In genomic region chr3:133977568-133977967, GRCh38 we compare ENCODE assay signal across 22 cellular contexts. TPM values are rescaled to one million over a fixed set of nuclear protein-coding genes. Genes with fewer than 3 reads are reported as not detected.
DNase-seq lines count a peak whose midpoint lies in the region; ATAC-seq, FAIRE-seq and TF ChIP-seq lines count a peak whose summit lies in the region.
"Had no signal": no experiment of that assay in that cellular context is flagged by ENCODE, and none has a peak within 500 bp of the region (broad histone marks: within the 10 kb centered on the region; RNA-seq: fewer than 3 reads in every experiment).

No MANE protein-coding gene starts in this region.

- 50% methylated on average over 4 of the region's 4 CpGs for WGBS in liver
- 8% methylated on average over 4 of the region's 4 CpGs for WGBS in HepG2 (ENCODE audit: low lambda C conversion rate)
- WGBS in gastroesophageal sphincter (ENCODE audit: low coverage in 1 of 2), 2 donors: 69 to 76% methylated on average over 4 of the region's 4 CpGs
- WGBS in aorta, 2 donors: 60 to 69% methylated on average over 4 of the region's 4 CpGs

- no peak overlapping the region for H3K4me2 ChIP-seq in HepG2 (ENCODE audit: low read depth, low read length)
- H3K4me2 ChIP-seq: A549, BLaER1, GM23338 had no signal

- H3K9me3 ChIP-seq in liver (ENCODE audit: control insufficient read depth in 4 of 4, low read length in 3 of 4) (no peaks in the 10 kb centered on the region), HepG2 (ENCODE audit: low read length) (no peaks in the 10 kb centered on the region), gastroesophageal sphincter (no peaks in the 10 kb centered on the region), aorta (ENCODE audit: control insufficient read depth, low read length) (no peaks in the 10 kb centered on the region)
- H3K9me3 ChIP-seq: A549, BLaER1, Peyer's patch had no signal

- H3K27ac Mint-ChIP-seq in stimulated activated memory B cell treated with anti-CD40 and anti-IgM and Interleukin-4, amounts not matched to agents 10 μg/mL and 1 μg/mL and 100 μg/mL, for 72 hours: no peak overlapping the region
- H3K27ac Mint-ChIP-seq: CD4-positive, alpha-beta memory T cell; GM23338 had no signal

- no peaks in the 10 kb centered on the region for H3K79me2 ChIP-seq in HepG2 (ENCODE audit: insufficient read depth, low read length)

- no peak overlapping the region for H3K9ac ChIP-seq in liver (ENCODE audit: low read depth in 1 of 2, low read length in 2 of 2)
- no peak overlapping the region for H3K9ac ChIP-seq in HepG2 (ENCODE audit: insufficient read depth, low read depth, low read length)
- H3K9ac ChIP-seq: BLaER1 had no signal

- no peak overlapping the region for H3K27ac ChIP-seq in liver (ENCODE audit: low read depth in 1 of 2, low read length in 2 of 2)
- H3K27ac ChIP-seq in HepG2 (ENCODE audit: extremely low read length, insufficient read depth, low read length): no peak overlapping the region
- H3K27ac ChIP-seq in gastroesophageal sphincter: no peak overlapping the region
- H3K27ac ChIP-seq in aorta (ENCODE audit: low read depth in 1 of 2, low read length in 2 of 2): no peak overlapping the region
- H3K27ac ChIP-seq: A549, BLaER1 had no signal

- H3K4me3 ChIP-seq in liver (ENCODE audit: low read depth in 1 of 3, low read length in 3 of 3) (no peak overlapping the region), HepG2 (replicated peaks in 1 of 3; ENCODE audit: insufficient read depth in 1 of 3, low read depth in 2 of 3, low read length in 3 of 3) (no peak overlapping the region), gastroesophageal sphincter (no peak overlapping the region), aorta (ENCODE audit: low read length in 2 of 2) (no peak overlapping the region)
- H3K4me3 ChIP-seq: A549, BLaER1, GM23338, K562, Peyer's patch had no signal

- no peak for FAIRE-seq in HepG2 (lab: Jason Lieb, UNC)
- FAIRE-seq: A549, GM19239, K562 had no signal

- DNase-seq in HepG2 (ENCODE audit: low spot score) (no peak), lung microvascular endothelial cell (ENCODE audit: low read depth in 2 of 2) (peak; percentile 72 to 94), aorta (peak in 1 of 2 donors; percentile 12), SIG-M5 treated with dmso at 0.1 percent for 504 hours (lab: John Stamatoyannopoulos, UW; ENCODE audit: unreplicated experiment) (no peak)
- DNase-seq: Calu3; CD4-positive, alpha-beta memory T cell; GF-D8; NCI-H1092 treated with DMSO at 0.1 percent for 48 hours; NCI-H146; NCI-H2029 treated with DMSO at 0.1 percent for 48 hours; NCI-H446 treated with DMSO at 0.1 percent for 48 hours; Peyer's patch had no signal

- CTCF ChIA-PET in HepG2 (lab: Yijun Ruan, JAX; ENCODE audit: low intra/inter-chr PET ratio, low total read pairs): no interaction called here

- no peak for TF ChIP-seq POLR2A in HepG2 (IDR thresholded peaks at IDR 0.05; ENCODE audit: insufficient read depth in 1 of 2, low read depth in 2 of 2, low read length in 2 of 2)
- TF ChIP-seq POLR2A in gastroesophageal sphincter (IDR thresholded peaks at IDR 0.05): no peak

- ATAC-seq in HepG2: no peak
- peak; percentile 38 for ATAC-seq in gastroesophageal sphincter
- ATAC-seq in aorta (ENCODE audit: low FRiP score): peak; percentile 3
- ATAC-seq in HG03139 (IDR thresholded peaks at IDR 0.05; ENCODE audit: unreplicated experiment): no peak
- no peak for ATAC-seq in stimulated activated memory B cell treated with anti-CD40 and anti-IgM and Interleukin-4, amounts not matched to agents 10 μg/mL and 1 μg/mL and 100 μg/mL, for 72 hours
- ATAC-seq: A549, GM23338, HCT116, K562 had no signal

- TF ChIP-seq CTCF in liver (IDR thresholded peaks at IDR 0.05; ENCODE audit: low read depth, low read length, missing input control) (no peak), HepG2 (CRISPR knock-in tag; IDR thresholded peaks at IDR 0.05) (no peak), gastroesophageal sphincter (IDR thresholded peaks at IDR 0.05) (no peak)

- no peaks in the 10 kb centered on the region for H3K9me3 Mint-ChIP-seq in stimulated activated memory B cell treated with anti-CD40 and anti-IgM and Interleukin-4, amounts not matched to agents 10 μg/mL and 1 μg/mL and 100 μg/mL, for 72 hours

- H3K36me3 ChIP-seq in liver (ENCODE audit: control insufficient read depth in 4 of 4, insufficient read depth in 3 of 4, low read depth in 1 of 4, low read length in 3 of 4) (no peaks in the 10 kb centered on the region), HepG2 (replicated peaks in 1 of 2; ENCODE audit: control insufficient read depth in 1 of 2, insufficient read depth in 2 of 2, low read length in 2 of 2) (no peaks in the 10 kb centered on the region), gastroesophageal sphincter (peaks cover 0 to 11% of the 10 kb centered on the region in 2 donors), aorta (ENCODE audit: control insufficient read depth in 1 of 2, insufficient read depth in 2 of 2, low read length in 1 of 2) (no peaks in the 10 kb centered on the region)
- H3K36me3 ChIP-seq: BLaER1, Peyer's patch had no signal

- no peaks in the 10 kb centered on the region for H4K20me1 ChIP-seq in HepG2 (ENCODE audit: insufficient read depth, low read length)
- H4K20me1 ChIP-seq: BLaER1 had no signal

- no TSS peak for BruUV-seq in HepG2 (replicated peaks; lab: Mats Ljungman, UMichigan)

- no peak overlapping the region for H3K4me3 Mint-ChIP-seq in stimulated activated memory B cell treated with anti-CD40 and anti-IgM and Interleukin-4, amounts not matched to agents 10 μg/mL and 1 μg/mL and 100 μg/mL, for 72 hours
- H3K4me3 Mint-ChIP-seq: CD4-positive, alpha-beta memory T cell; GM23338 had no signal

- POLR2A ChIA-PET in HepG2 (lab: Yijun Ruan, JAX): no interaction called here

- intact Hi-C loops in HepG2 (cut with micrococcal nuclease; ENCODE audit: unreplicated experiment) (no loop called here), aorta (cut with DNase I) (no loop called here)

- H3K27me3 ChIP-seq in liver (ENCODE audit: control insufficient read depth in 4 of 4, insufficient read depth in 4 of 4, low read length in 3 of 4): no peaks in the 10 kb centered on the region
- peaks cover 0 to 15% of the 10 kb centered on the region in 2 experiments; a peak in 3 of 5 replicates for H3K27me3 ChIP-seq in HepG2 (ENCODE audit: control insufficient read depth in 1 of 2, insufficient read depth in 2 of 2, low read length in 2 of 2)
- no peaks in the 10 kb centered on the region for H3K27me3 ChIP-seq in gastroesophageal sphincter
- H3K27me3 ChIP-seq in aorta (ENCODE audit: control insufficient read depth in 1 of 2, insufficient read depth in 2 of 2, low read length in 1 of 2): no peaks in the 10 kb centered on the region
- H3K27me3 ChIP-seq: BLaER1, Peyer's patch had no signal

- H3K4me1 ChIP-seq in liver (ENCODE audit: control insufficient read depth in 4 of 4, insufficient read depth in 4 of 4, low read length in 3 of 4): peaks cover 0 to 8% (median 3%) of the 10 kb centered on the region in 4 donors
- H3K4me1 ChIP-seq in HepG2 (ENCODE audit: insufficient read depth, low read length): no peaks in the 10 kb centered on the region
- H3K4me1 ChIP-seq in gastroesophageal sphincter: no peaks in the 10 kb centered on the region
- H3K4me1 ChIP-seq in aorta (ENCODE audit: control insufficient read depth in 1 of 2, insufficient read depth in 2 of 2, low read length in 2 of 2): no peaks in the 10 kb centered on the region
- H3K4me1 ChIP-seq: A549, Peyer's patch had no signal

- TF ChIP-seq EP300 in HepG2 (IDR thresholded peaks at IDR 0.05; ENCODE audit: low read depth in 2 of 2, low read length in 2 of 2) (no peak), HepG2 (CRISPR knock-in tag; IDR thresholded peaks at IDR 0.05; ENCODE audit: borderline replicate concordance) (no peak), gastroesophageal sphincter (IDR thresholded peaks at IDR 0.05) (no peak)

- H2AFZ ChIP-seq in HepG2 (ENCODE audit: low read length): no peak overlapping the region
- H2AFZ ChIP-seq: GM23338 had no signal

- no peaks in the 10 kb centered on the region for H3K4me1 Mint-ChIP-seq in stimulated activated memory B cell treated with anti-CD40 and anti-IgM and Interleukin-4, amounts not matched to agents 10 μg/mL and 1 μg/mL and 100 μg/mL, for 72 hours
- H3K4me1 Mint-ChIP-seq: CD4-positive, alpha-beta memory T cell had no signal

- H3K27me3 Mint-ChIP-seq in stimulated activated memory B cell treated with anti-CD40 and anti-IgM and Interleukin-4, amounts not matched to agents 10 μg/mL and 1 μg/mL and 100 μg/mL, for 72 hours: peaks cover 27% of the 10 kb centered on the region

- H3K36me3 Mint-ChIP-seq in stimulated activated memory B cell treated with anti-CD40 and anti-IgM and Interleukin-4, amounts not matched to agents 10 μg/mL and 1 μg/mL and 100 μg/mL, for 72 hours: no peaks in the 10 kb centered on the region
- H3K36me3 Mint-ChIP-seq: CD4-positive, alpha-beta memory T cell had no signal

- in situ Hi-C loops in HepG2 (cut with HindIII; ENCODE audit: extremely low pct_ligation_motif_present, low pct_unique_long_range_greater_than_20kb): no loop called here

- TF ChIP-seq RAD21 in liver (IDR thresholded peaks at IDR 0.05) (no peak), HepG2 (CRISPR knock-in tag; IDR thresholded peaks at IDR 0.05) (no peak)

RNA-seq across cellular contexts. Expression of gene SLCO2A1, which starts 52.2 kb away (rescaled TPM):
- total RNA-seq in liver (1 to 10 TPM in 1 of 2 donors, under 1 TPM in 1; 0.56 to 2.6 TPM), HepG2 (2016; rRNA removed; fragmentation: Illumina TruSeq; extraction: Trizol) (not detected in 2 replicates), gastroesophageal sphincter (10 to 100 TPM in 3 of 4 donors, 1 to 10 TPM in 1; 7.8 to 12.0 (median 11.1) TPM), lung microvascular endothelial cell (2.4 and 7.9 TPM in 2 replicates), aorta (100 to 1,000 TPM in 1 of 2 donors, 10 to 100 TPM in 1; 96.8 to 101 TPM)
- polyA plus RNA-seq in liver (1 to 10 TPM; 1.8 to 3.1 TPM), HepG2 (2011; rRNA removed) (0.04 and 0.14 TPM in 2 replicates), aorta (1 to 10 TPM in 1 of 2 donors, under 1 TPM in 1; 0.25 to 2.8 TPM)
- total RNA-seq in HepG2 (2016; cell fraction: cytosol; rRNA removed; fragmentation: Illumina TruSeq; extraction: Trizol; ENCODE audit: low read depth): not detected in 2 replicates
- not detected in 2 replicates for total RNA-seq in HepG2 (2016; cell fraction: insoluble cytoplasmic fraction; rRNA removed; fragmentation: Illumina TruSeq; extraction: Trizol)
- total RNA-seq in HepG2 (2016; cell fraction: membrane; rRNA removed; fragmentation: Illumina TruSeq; extraction: Trizol): not detected in 2 replicates
- total RNA-seq in HepG2 (2016; cell fraction: nucleus; rRNA removed; fragmentation: Illumina TruSeq; extraction: Trizol): not detected in 2 replicates
- polyA plus RNA-seq in HepG2 (2011; cell fraction: cytosol; rRNA removed): 0.03 TPM in 1 of 2 replicates, not detected in the other
- polyA plus RNA-seq in HepG2 (2011; cell fraction: nucleus; rRNA removed): 0.12 and 0.59 TPM in 2 replicates
- polyA plus RNA-seq in HepG2 (2012): 0.15 and 0.32 TPM in 2 replicates
- not detected in 2 replicates for polyA plus RNA-seq in HepG2 (2016; cell fraction: cytosol; fragmentation: Illumina TruSeq; extraction: Trizol; ENCODE audit: low read depth)
- polyA plus RNA-seq in HepG2 (2016; cell fraction: insoluble cytoplasmic fraction; fragmentation: Illumina TruSeq; extraction: Trizol; ENCODE audit: low read depth): not detected in 2 replicates
- polyA plus RNA-seq in HepG2 (2016; cell fraction: membrane; fragmentation: Illumina TruSeq; extraction: Trizol; ENCODE audit: low read depth): not detected in 2 replicates
- not detected in 2 replicates for polyA plus RNA-seq in HepG2 (2016; cell fraction: nucleus; fragmentation: Illumina TruSeq; extraction: Trizol; ENCODE audit: insufficient read depth, low read depth)
- 0.05 TPM in 1 of 2 replicates, not detected in the other for polyA minus RNA-seq in HepG2 (2011; rRNA and poly(A)+ RNA removed; ENCODE audit: low replicate concordance)
- not detected in 2 replicates for polyA minus RNA-seq in HepG2 (2011; cell fraction: cytosol; rRNA and poly(A)+ RNA removed)
- polyA minus RNA-seq in HepG2 (2011; cell fraction: nucleus; rRNA and poly(A)+ RNA removed): not detected in 2 replicates
- total RNA-seq: Calu3; CD4-positive, alpha-beta memory T cell had no signal
- polyA plus RNA-seq: CD4-positive, alpha-beta memory T cell had no signal

Comparison
In these comparisons a context has a peak if more than half of its experiments do, and no peak if none do; other contexts are left out.
1. ATAC-seq: peak in gastroesophageal sphincter (single experiment) and aorta (single experiment); none in HepG2 (single experiment), HG03139 (single experiment) and stimulated activated memory B cell treated with anti-CD40 and anti-IgM and Interleukin-4, amounts not matched to agents 10 μg/mL and 1 μg/mL and 100 μg/mL, for 72 hours (single experiment).
2. DNase-seq: peak in lung microvascular endothelial cell (2 of 2); none in HepG2 (single experiment) and SIG-M5 treated with dmso at 0.1 percent for 504 hours (single experiment).
3. RNA of gene SLCO2A1, which starts 52.2 kb away (total RNA-seq): 96.8 to 101 TPM in aorta; 7.8 to 12.0 TPM in gastroesophageal sphincter, 2.4 to 7.9 TPM in lung microvascular endothelial cell, 0.56 to 2.6 TPM in liver and not detected in HepG2; every median in the first group is over 4 times any median in the second.